In the genomic region with DNA sequence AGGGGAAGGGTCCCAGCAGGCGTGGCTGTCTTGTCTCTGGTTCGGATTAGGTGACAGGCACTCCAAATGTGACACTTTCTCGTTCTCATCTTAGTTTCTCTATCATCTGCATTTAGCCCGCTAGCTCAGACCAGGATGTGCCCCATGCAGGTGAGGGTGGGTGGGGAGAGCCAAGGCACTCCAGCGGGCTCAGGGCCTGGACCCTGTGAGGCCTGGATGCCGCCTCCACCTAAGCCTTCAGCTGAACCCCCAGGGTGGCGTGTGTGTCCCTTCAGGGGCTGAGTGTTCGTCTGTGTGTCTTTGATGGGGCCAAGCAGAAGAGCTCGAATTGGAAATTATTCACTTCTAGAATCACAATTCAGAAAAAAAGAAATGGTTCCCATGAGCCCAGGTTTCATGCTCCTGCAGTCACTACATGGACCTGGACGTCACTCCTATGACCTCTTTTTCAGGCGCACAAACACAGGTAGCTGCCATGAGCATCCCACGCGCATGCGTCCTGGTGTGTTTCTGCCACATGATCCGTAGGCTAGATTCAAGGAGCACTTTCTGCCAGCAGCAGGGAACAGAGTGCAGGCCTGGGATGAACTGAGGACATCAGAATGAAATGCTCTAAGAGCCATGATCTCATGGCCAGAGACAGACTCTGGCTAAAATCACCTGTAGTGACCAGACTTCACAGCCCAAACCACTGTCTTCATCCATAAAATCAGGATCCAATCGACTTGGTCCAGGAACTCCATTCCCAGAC, we compare ENCODE assay signal across 2 cellular contexts.
TF ChIP-seq lines count a peak whose summit lies in the region.

No MANE protein-coding gene starts in this region.

TF ChIP-seq in GM23338, 12 proteins besides CTCF, POLR2A, EP300 and RAD21 (continues in another document):
- TF ChIP-seq ETS1 (IDR thresholded peaks at IDR 0.05) (no peak), JUNB (IDR thresholded peaks at IDR 0.05; ENCODE audit: unreplicated experiment) (no peak), ZNF331 (CRISPR knock-in tag; IDR thresholded peaks at IDR 0.05; ENCODE audit: low read depth) (no peak), EZH2phosphoT487 (IDR thresholded peaks at IDR 0.05; ENCODE audit: unreplicated experiment) (no peak), STAT1 (IDR thresholded peaks at IDR 0.05; ENCODE audit: unreplicated experiment) (no peak), CREB1 (CRISPR knock-in tag; IDR thresholded peaks at IDR 0.05; ENCODE audit: low read depth) (no peak)
- TF ChIP-seq, protein P1, sequence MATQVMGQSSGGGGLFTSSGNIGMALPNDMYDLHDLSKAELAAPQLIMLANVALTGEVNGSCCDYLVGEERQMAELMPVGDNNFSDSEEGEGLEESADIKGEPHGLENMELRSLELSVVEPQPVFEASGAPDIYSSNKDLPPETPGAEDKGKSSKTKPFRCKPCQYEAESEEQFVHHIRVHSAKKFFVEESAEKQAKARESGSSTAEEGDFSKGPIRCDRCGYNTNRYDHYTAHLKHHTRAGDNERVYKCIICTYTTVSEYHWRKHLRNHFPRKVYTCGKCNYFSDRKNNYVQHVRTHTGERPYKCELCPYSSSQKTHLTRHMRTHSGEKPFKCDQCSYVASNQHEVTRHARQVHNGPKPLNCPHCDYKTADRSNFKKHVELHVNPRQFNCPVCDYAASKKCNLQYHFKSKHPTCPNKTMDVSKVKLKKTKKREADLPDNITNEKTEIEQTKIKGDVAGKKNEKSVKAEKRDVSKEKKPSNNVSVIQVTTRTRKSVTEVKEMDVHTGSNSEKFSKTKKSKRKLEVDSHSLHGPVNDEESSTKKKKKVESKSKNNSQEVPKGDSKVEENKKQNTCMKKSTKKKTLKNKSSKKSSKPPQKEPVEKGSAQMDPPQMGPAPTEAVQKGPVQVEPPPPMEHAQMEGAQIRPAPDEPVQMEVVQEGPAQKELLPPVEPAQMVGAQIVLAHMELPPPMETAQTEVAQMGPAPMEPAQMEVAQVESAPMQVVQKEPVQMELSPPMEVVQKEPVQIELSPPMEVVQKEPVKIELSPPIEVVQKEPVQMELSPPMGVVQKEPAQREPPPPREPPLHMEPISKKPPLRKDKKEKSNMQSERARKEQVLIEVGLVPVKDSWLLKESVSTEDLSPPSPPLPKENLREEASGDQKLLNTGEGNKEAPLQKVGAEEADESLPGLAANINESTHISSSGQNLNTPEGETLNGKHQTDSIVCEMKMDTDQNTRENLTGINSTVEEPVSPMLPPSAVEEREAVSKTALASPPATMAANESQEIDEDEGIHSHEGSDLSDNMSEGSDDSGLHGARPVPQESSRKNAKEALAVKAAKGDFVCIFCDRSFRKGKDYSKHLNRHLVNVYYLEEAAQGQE (IDR thresholded peaks at IDR 0.05; ENCODE audit: unreplicated experiment) = no peak
- TF ChIP-seq, protein P2, sequence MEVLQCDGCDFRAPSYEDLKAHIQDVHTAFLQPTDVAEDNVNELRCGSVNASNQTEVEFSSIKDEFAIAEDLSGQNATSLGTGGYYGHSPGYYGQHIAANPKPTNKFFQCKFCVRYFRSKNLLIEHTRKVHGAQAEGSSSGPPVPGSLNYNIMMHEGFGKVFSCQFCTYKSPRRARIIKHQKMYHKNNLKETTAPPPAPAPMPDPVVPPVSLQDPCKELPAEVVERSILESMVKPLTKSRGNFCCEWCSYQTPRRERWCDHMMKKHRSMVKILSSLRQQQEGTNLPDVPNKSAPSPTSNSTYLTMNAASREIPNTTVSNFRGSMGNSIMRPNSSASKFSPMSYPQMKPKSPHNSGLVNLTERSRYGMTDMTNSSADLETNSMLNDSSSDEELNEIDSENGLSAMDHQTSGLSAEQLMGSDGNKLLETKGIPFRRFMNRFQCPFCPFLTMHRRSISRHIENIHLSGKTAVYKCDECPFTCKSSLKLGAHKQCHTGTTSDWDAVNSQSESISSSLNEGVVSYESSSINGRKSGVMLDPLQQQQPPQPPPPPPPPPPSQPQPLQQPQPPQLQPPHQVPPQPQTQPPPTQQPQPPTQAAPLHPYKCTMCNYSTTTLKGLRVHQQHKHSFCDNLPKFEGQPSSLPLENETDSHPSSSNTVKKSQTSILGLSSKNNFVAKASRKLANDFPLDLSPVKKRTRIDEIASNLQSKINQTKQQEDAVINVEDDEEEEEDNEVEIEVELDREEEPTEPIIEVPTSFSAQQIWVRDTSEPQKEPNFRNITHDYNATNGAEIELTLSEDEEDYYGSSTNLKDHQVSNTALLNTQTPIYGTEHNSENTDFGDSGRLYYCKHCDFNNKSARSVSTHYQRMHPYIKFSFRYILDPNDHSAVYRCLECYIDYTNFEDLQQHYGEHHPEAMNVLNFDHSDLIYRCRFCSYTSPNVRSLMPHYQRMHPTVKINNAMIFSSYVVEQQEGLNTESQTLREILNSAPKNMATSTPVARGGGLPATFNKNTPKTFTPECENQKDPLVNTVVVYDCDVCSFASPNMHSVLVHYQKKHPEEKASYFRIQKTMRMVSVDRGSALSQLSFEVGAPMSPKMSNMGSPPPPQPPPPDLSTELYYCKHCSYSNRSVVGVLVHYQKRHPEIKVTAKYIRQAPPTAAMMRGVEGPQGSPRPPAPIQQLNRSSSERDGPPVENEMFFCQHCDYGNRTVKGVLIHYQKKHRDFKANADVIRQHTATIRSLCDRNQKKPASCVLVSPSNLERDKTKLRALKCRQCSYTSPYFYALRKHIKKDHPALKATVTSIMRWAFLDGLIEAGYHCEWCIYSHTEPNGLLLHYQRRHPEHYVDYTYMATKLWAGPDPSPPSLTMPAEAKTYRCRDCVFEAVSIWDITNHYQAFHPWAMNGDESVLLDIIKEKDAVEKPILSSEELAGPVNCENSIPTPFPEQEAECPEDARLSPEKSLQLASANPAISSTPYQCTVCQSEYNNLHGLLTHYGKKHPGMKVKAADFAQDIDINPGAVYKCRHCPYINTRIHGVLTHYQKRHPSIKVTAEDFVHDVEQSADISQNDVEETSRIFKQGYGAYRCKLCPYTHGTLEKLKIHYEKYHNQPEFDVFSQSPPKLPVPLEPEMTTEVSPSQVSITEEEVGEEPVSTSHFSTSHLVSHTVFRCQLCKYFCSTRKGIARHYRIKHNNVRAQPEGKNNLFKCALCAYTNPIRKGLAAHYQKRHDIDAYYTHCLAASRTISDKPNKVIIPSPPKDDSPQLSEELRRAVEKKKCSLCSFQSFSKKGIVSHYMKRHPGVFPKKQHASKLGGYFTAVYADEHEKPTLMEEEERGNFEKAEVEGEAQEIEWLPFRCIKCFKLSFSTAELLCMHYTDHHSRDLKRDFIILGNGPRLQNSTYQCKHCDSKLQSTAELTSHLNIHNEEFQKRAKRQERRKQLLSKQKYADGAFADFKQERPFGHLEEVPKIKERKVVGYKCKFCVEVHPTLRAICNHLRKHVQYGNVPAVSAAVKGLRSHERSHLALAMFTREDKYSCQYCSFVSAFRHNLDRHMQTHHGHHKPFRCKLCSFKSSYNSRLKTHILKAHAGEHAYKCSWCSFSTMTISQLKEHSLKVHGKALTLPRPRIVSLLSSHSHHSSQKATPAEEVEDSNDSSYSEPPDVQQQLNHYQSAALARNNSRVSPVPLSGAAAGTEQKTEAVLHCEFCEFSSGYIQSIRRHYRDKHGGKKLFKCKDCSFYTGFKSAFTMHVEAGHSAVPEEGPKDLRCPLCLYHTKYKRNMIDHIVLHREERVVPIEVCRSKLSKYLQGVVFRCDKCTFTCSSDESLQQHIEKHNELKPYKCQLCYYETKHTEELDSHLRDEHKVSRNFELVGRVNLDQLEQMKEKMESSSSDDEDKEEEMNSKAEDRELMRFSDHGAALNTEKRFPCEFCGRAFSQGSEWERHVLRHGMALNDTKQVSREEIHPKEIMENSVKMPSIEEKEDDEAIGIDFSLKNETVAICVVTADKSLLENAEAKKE (CRISPR knock-in tag; IDR thresholded peaks at IDR 0.05) = no peak

TF ChIP-seq in HepG2, 621 proteins besides CTCF, POLR2A, EP300 and RAD21:
- no peak for TF ChIP-seq ZNF670 (CRISPR knock-in tag; IDR thresholded peaks at IDR 0.05; ENCODE audit: borderline replicate concordance)
